ENCODE assay signal across 28 cellular contexts in the genomic region with DNA sequence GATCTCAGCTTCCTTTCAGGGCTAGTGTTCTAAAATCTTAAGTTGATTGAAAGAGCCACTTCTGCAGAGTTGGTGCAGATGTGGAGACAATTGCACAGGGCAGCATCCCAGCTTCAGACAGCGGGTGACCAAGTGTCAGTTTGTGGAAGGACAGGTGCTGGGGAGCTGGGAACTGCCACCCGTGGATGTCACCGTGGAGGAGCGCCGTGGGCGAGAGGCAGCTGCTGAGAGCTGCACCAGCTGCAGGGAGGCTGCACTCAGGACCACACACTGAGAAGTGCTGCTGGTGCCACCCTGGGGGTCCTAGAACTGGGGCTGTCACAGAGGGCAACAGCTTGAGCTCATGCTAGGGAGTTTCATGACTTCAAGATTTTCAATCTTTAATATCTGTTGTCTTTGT.
"Had no signal": no experiment of that assay in that cellular context is flagged by ENCODE, and none has a peak within 500 bp of the region (broad histone marks: within the 10 kb centered on the region; RNA-seq: fewer than 3 reads in every experiment).

No MANE protein-coding gene starts in this region.

- H3K27ac ChIP-seq: epithelial cell of prostate, gastrocnemius medialis, neutrophil, parathyroid adenoma, sigmoid colon, skin epidermis, spleen, testis, tibial artery had no signal

- H3K4me3 ChIP-seq: gastrocnemius medialis, lung, sigmoid colon, skin epidermis, spleen, testis, tibial artery had no signal

- H3K36me3 ChIP-seq: gastrocnemius medialis, neutrophil, sigmoid colon, spleen, tibial artery had no signal

- H3K9ac ChIP-seq: parathyroid adenoma had no signal

- ATAC-seq: esophagus mucosa; gastrocnemius medialis; left lobe of liver; naive thymus-derived CD8-positive, alpha-beta T cell; right cardiac atrium; stimulated activated memory B cell treated with anti-CD40 and anti-IgM and Interleukin-4, amounts not matched to agents 10 μg/mL and 1 μg/mL and 100 μg/mL, for 72 hours; stimulated activated naive CD8-positive, alpha-beta T cell treated with anti-CD3 and anti-CD28 coated beads, Interleukin-15, Interleukin-2, amounts not matched to agents 100 U/mL and 50 U/mL, for 24 hours had no signal

- H3K27me3 ChIP-seq: gastrocnemius medialis, neutrophil, sigmoid colon, spleen, testis, tibial artery had no signal

- H3K4me3 Mint-ChIP-seq: dendritic cell treated with granulocyte-macrophage colony-stimulating factor and Interleukin-4, amounts not matched to agents 40 ng/mL and 50 ng/mL, for 4 days; endodermal cell; memory B cell; naive thymus-derived CD8-positive, alpha-beta T cell; stimulated activated memory B cell treated with anti-CD40 and anti-IgM and Interleukin-4, amounts not matched to agents 10 μg/mL and 1 μg/mL and 100 μg/mL, for 72 hours; type B pancreatic cell had no signal

- H3K36me3 Mint-ChIP-seq: memory B cell; stimulated activated memory B cell treated with anti-CD40 and anti-IgM and Interleukin-4, amounts not matched to agents 10 μg/mL and 1 μg/mL and 100 μg/mL, for 72 hours; type B pancreatic cell had no signal

- H3K27ac Mint-ChIP-seq: dendritic cell treated with granulocyte-macrophage colony-stimulating factor and Interleukin-4, amounts not matched to agents 40 ng/mL and 50 ng/mL, for 4 days; endodermal cell; memory B cell; naive thymus-derived CD8-positive, alpha-beta T cell; progenitor cell of endocrine pancreas; stimulated activated memory B cell treated with anti-CD40 and anti-IgM and Interleukin-4, amounts not matched to agents 10 μg/mL and 1 μg/mL and 100 μg/mL, for 72 hours; type B pancreatic cell had no signal

- H3K9me3 Mint-ChIP-seq: endodermal cell, type B pancreatic cell had no signal

- H3K9me3 ChIP-seq: gastrocnemius medialis, neutrophil, testis, tibial artery had no signal

- DNase-seq: effector CD8-positive, alpha-beta T cell; endodermal cell; foreskin fibroblast; gastrocnemius medialis; head of caudate nucleus; kidney; midbrain; naive thymus-derived CD8-positive, alpha-beta T cell; right cardiac atrium; sigmoid colon; spleen; stimulated activated CD4-positive, alpha-beta T cell treated with anti-CD3 and anti-CD28 coated beads, Interleukin-4, amount 100 ng/mL, for 4 hours; stimulated activated naive CD8-positive, alpha-beta T cell treated with anti-CD3 and anti-CD28 coated beads, Interleukin-15, Interleukin-2, amounts not matched to agents 100 U/mL and 50 U/mL, for 24 hours; substantia nigra; testis; tibial artery had no signal

- H3K79me2 ChIP-seq: parathyroid adenoma had no signal

- H3K4me1 Mint-ChIP-seq: memory B cell; naive thymus-derived CD8-positive, alpha-beta T cell; stimulated activated memory B cell treated with anti-CD40 and anti-IgM and Interleukin-4, amounts not matched to agents 10 μg/mL and 1 μg/mL and 100 μg/mL, for 72 hours had no signal

- H3K4me1 ChIP-seq: parathyroid adenoma had no signal

- H3K27me3 Mint-ChIP-seq: dendritic cell treated with granulocyte-macrophage colony-stimulating factor and Interleukin-4, amounts not matched to agents 40 ng/mL and 50 ng/mL, for 4 days; memory B cell; progenitor cell of endocrine pancreas; stimulated activated memory B cell treated with anti-CD40 and anti-IgM and Interleukin-4, amounts not matched to agents 10 μg/mL and 1 μg/mL and 100 μg/mL, for 72 hours; type B pancreatic cell had no signal
